In the genomic region with DNA sequence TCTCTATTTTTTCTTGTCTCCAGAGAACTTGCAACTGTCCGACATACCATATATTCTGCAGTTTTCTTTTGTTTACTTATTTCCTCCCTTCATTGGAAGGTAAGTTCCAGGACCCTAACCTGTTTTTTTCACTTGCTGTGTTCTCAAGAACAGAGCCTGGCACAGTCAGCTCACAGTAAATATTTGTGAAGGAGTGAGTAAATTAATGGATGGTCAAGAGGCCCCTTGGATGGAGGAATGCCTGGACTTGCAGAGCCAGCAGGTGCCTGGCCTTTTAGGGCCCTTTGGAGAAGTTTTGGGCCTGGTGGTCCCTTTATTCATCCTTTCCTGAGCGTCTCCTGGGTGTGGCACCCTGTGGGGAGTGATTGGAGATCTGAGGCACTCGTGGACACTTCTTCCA, we compare ENCODE assay signal across 29 cellular contexts.
DNase-seq lines count a peak whose midpoint lies in the region; ATAC-seq, FAIRE-seq and TF ChIP-seq lines count a peak whose summit lies in the region.
"Had no signal": no experiment of that assay in that cellular context is flagged by ENCODE, and none has a peak within 500 bp of the region (broad histone marks: within the 10 kb centered on the region; RNA-seq: fewer than 3 reads in every experiment).

No MANE protein-coding gene starts in this region.

- no peaks in the 10 kb centered on the region for H3K27me3 ChIP-seq in left lung
- H3K27me3 ChIP-seq: BE2C, BLaER1 had no signal

- no peaks in the 10 kb centered on the region for H3K9me3 ChIP-seq in left lung
- H3K9me3 ChIP-seq: BE2C, BLaER1 had no signal

- TF ChIP-seq CTCF in LNCaP clone FGC (IDR thresholded peaks at IDR 0.05; ENCODE audit: control insufficient read depth, extremely low read depth, insufficient read depth) (no peak), VCaP (conservative IDR thresholded peaks at IDR 0.05) (no peak), left lung (IDR thresholded peaks at IDR 0.05) (no peak), progenitor cell of endocrine pancreas (IDR thresholded peaks at IDR 0.05; ENCODE audit: unreplicated experiment) (no peak)

- no peak for FAIRE-seq in RCC 7860 (lab: Jason Lieb, UNC)
- FAIRE-seq: A204.1, GM12878, GM12892, GM19239 had no signal

- intact Hi-C loops in left lung (cut with DNase I): no loop called here

- H3K27ac Mint-ChIP-seq in progenitor cell of endocrine pancreas: peak overlapping the region; percentile 42
- H3K27ac Mint-ChIP-seq: CD14-positive monocyte; CD4-positive, CD25-positive, alpha-beta regulatory T cell had no signal

- peaks cover 3% of the 10 kb centered on the region for H3K9me3 Mint-ChIP-seq in progenitor cell of endocrine pancreas (ENCODE audit: low read depth)
- H3K9me3 Mint-ChIP-seq: CD4-positive, CD25-positive, alpha-beta regulatory T cell had no signal

- no peaks in the 10 kb centered on the region for H3K36me3 Mint-ChIP-seq in progenitor cell of endocrine pancreas (ENCODE audit: insufficient read depth)
- H3K36me3 Mint-ChIP-seq: CD14-positive monocyte; CD4-positive, alpha-beta memory T cell; CD4-positive, CD25-positive, alpha-beta regulatory T cell had no signal

- no peaks in the 10 kb centered on the region for H3K36me3 ChIP-seq in left lung
- H3K36me3 ChIP-seq: BE2C, BLaER1 had no signal

- DNase-seq in LNCaP clone FGC (ENCODE audit: low read depth) (peak; percentile 33), left lung (no peak), progenitor cell of endocrine pancreas (ENCODE audit: low spot score, unreplicated experiment) (no peak), RCC 7860 (ENCODE audit: low spot score) (no peak)
- DNase-seq in activated CD4-positive, alpha-beta T cell treated with anti-CD3 and anti-CD28 coated beads, Interleukin-2, amount 50 U/mL, for 4 hours: no peak
- DNase-seq: 8988T; ACHN; BE2C; C1 segment of cervical spinal cord; CD4-positive, alpha-beta memory T cell; CD4-positive, CD25-positive, alpha-beta regulatory T cell; CD8-positive, alpha-beta memory T cell; COR-L47; DMS 273 treated with DMSO at 0.1 percent for 48 hours; DMS153; DMS53; DMS79; DND-41; EL; GDM1 had no signal

- no peaks in the 10 kb centered on the region for H3K4me1 ChIP-seq in left lung
- H3K4me1 ChIP-seq: BE2C, BLaER1 had no signal

- peak; percentile 88 for ATAC-seq in left lung
- ATAC-seq in GM19395 (IDR thresholded peaks at IDR 0.05; ENCODE audit: unreplicated experiment): no peak
- ATAC-seq in GM18498 (IDR thresholded peaks at IDR 0.05; ENCODE audit: unreplicated experiment): no peak
- ATAC-seq: GM12878 had no signal

- H3K4me3 Mint-ChIP-seq in progenitor cell of endocrine pancreas (ENCODE audit: low read depth): no peak overlapping the region
- H3K4me3 Mint-ChIP-seq: CD14-positive monocyte; CD4-positive, alpha-beta memory T cell; CD4-positive, CD25-positive, alpha-beta regulatory T cell; CD8-positive, alpha-beta memory T cell had no signal

- H3K4me1 Mint-ChIP-seq in progenitor cell of endocrine pancreas (ENCODE audit: low read depth): peaks cover 12% of the 10 kb centered on the region
- H3K4me1 Mint-ChIP-seq: CD14-positive monocyte; CD4-positive, alpha-beta memory T cell; CD4-positive, CD25-positive, alpha-beta regulatory T cell; CD8-positive, alpha-beta memory T cell had no signal

- H3K4me3 ChIP-seq in LNCaP clone FGC (ENCODE audit: low read depth, low read length) (no peak overlapping the region), left lung (no peak overlapping the region)
- H3K4me3 ChIP-seq: BLaER1, GM12878 had no signal

- H3K27ac ChIP-seq in VCaP: peak overlapping the region; percentile 51
- H3K27ac ChIP-seq in left lung: no peak overlapping the region
- H3K27ac ChIP-seq: BLaER1 had no signal

- H3K27me3 Mint-ChIP-seq in progenitor cell of endocrine pancreas: peaks cover 2% of the 10 kb centered on the region
